ENCODE assay signal across 23 cellular contexts in the genomic region with DNA sequence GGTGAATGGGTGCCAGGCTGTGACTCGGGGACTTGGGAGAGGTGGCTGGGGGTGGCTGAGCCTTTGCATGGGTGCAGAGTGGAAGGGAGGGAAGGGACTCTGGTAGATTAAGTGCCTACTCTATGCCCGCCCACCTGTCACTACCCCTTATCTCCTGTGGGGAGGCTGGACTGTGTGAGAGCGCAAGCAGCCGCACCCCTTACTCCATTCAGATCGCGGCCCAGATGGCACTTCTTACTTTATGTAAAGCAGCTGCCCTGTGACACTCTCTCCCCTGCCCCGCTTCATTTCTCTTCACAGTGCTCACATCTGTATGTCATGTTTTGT. TPM values are rescaled to one million over a fixed set of nuclear protein-coding genes. Genes with fewer than 3 reads are reported as not detected.
DNase-seq lines count a peak whose midpoint lies in the region; ATAC-seq and TF ChIP-seq lines count a peak whose summit lies in the region.
"Had no signal": no experiment of that assay in that cellular context is flagged by ENCODE, and none has a peak within 500 bp of the region (broad histone marks: within the 10 kb centered on the region; RNA-seq: fewer than 3 reads in every experiment).

No MANE protein-coding gene starts in this region.

- no peaks in the 10 kb centered on the region for H3K79me2 ChIP-seq in Karpas-422 (ENCODE audit: low read length)
- no peaks in the 10 kb centered on the region for H3K79me2 ChIP-seq in osteoblast (ENCODE audit: insufficient read depth, low read length)

- peaks cover 63% of the 10 kb centered on the region for H3K4me1 ChIP-seq in Karpas-422 (ENCODE audit: low read length)
- H3K4me1 ChIP-seq in osteoblast (ENCODE audit: insufficient read depth, low read length) = no peaks in the 10 kb centered on the region

- H3K9ac ChIP-seq in Karpas-422 (ENCODE audit: low read length) = peak overlapping the region; percentile 75

- TF ChIP-seq POLR2A in Raji (IDR thresholded peaks at IDR 0.05; ENCODE audit: insufficient read depth, low read depth, low read length) = peak; percentile 34; the same call in 1 of the 2 replicates

- H3K4me2 ChIP-seq in Karpas-422 (ENCODE audit: low read depth, low read length, poor library complexity, severe bottlenecking) (peak overlapping the region; percentile 71), osteoblast (ENCODE audit: insufficient read depth, low read length) (no peak overlapping the region)

- no peak for ATAC-seq in HG02840 (IDR thresholded peaks at IDR 0.05; ENCODE audit: low FRiP score, unreplicated experiment)

- H3K4me3 ChIP-seq in Karpas-422 (ENCODE audit: low read length) (peak overlapping the region; percentile 44), osteoblast (ENCODE audit: insufficient read depth, low read length) (no peak overlapping the region)
- H3K4me3 ChIP-seq: ovary had no signal

- no peaks in the 10 kb centered on the region for H3K9me2 ChIP-seq in Karpas-422 (replicated peaks; ENCODE audit: insufficient read depth, low read length)

- H3K9me3 ChIP-seq in Karpas-422 (ENCODE audit: low read length) (no peaks in the 10 kb centered on the region), osteoblast (ENCODE audit: low read depth, low read length) (no peaks in the 10 kb centered on the region)
- H3K9me3 ChIP-seq: ovary had no signal

- H2AFZ ChIP-seq in Karpas-422 (ENCODE audit: low read length) (no peak overlapping the region), osteoblast (ENCODE audit: low read length) (no peak overlapping the region)

- no peaks in the 10 kb centered on the region for H4K20me1 ChIP-seq in Karpas-422 (ENCODE audit: insufficient read depth, low read depth, low read length)
- H4K20me1 ChIP-seq in osteoblast (ENCODE audit: insufficient read depth, low read length) = no peaks in the 10 kb centered on the region

- no peaks in the 10 kb centered on the region for H3K27me3 ChIP-seq in Karpas-422 (ENCODE audit: low read length)
- no peaks in the 10 kb centered on the region for H3K27me3 ChIP-seq in osteoblast (ENCODE audit: insufficient read depth, low read length)
- H3K27me3 ChIP-seq: ovary had no signal

- no peak for TF ChIP-seq CTCF in osteoblast (IDR thresholded peaks at IDR 0.05; ENCODE audit: extremely low read depth, low read depth, low read length)

- peak; percentile 25 for DNase-seq in DMS79 treated with DMSO at 0.1 percent for 48 hours (lab: John Stamatoyannopoulos, UW)
- no peak for DNase-seq in DMS79 (lab: John Stamatoyannopoulos, UW)
- peak; percentile 99 for DNase-seq in Karpas-422
- DNase-seq in osteoblast (ENCODE audit: insufficient read length, low spot score, missing footprints) = peak; percentile 84
- DNase-seq in stimulated activated CD4-positive, alpha-beta T cell treated with anti-CD3 and anti-CD28 coated beads, Interleukin-4, amount 100 ng/mL, for 4 hours = no peak
- DNase-seq in COR-L47 (lab: John Stamatoyannopoulos, UW) = no peak
- DNase-seq: activated naive CD4-positive, alpha-beta T cell treated with anti-CD3 and anti-CD28 coated beads, Interleukin-2, amount 50 U/mL, for 16 hours; anterior cingulate cortex; head of caudate nucleus; left colon; natural killer cell; NCI-H1092 treated with DMSO at 0.1 percent for 48 hours; NCI-H2081 treated with DMSO at 0.1 percent for 48 hours; ovary; right cardiac atrium; SHP77 had no signal

- H3K27ac ChIP-seq in Karpas-422 (ENCODE audit: low read length) (peak overlapping the region; percentile 96), osteoblast (ENCODE audit: low read depth, low read length) (no peak overlapping the region)
- H3K27ac ChIP-seq: ovary had no signal

- no peaks in the 10 kb centered on the region for H3K36me3 ChIP-seq in Karpas-422 (ENCODE audit: insufficient read depth, low read length)
- H3K36me3 ChIP-seq in osteoblast (ENCODE audit: insufficient read depth, low read length) = no peaks in the 10 kb centered on the region
- H3K36me3 ChIP-seq: ovary had no signal

RNA-seq across cellular contexts. Expression of gene KASH5, which starts 2.9 kb away (rescaled TPM):
- 0.52 and 0.65 TPM in 2 replicates for total RNA-seq in Karpas-422 (2014; rRNA removed; shearing (Covaris generic); ENCODE audit: low replicate concordance)
- not detected in 2 replicates for total RNA-seq in osteoblast
- total RNA-seq: endothelial cell of umbilical vein, HT-29, left colon, right cardiac atrium, ureter had no signal

RNA-seq across cellular contexts. Expression of gene DKKL1, which starts 27.3 kb away (rescaled TPM):
- 1.2 TPM in 1 of 2 replicates, not detected in the other for total RNA-seq in Karpas-422 (2014; rRNA removed; shearing (Covaris generic); ENCODE audit: low replicate concordance)
- 0.36 TPM in 1 of 2 replicates, not detected in the other for total RNA-seq in osteoblast
- total RNA-seq: activated T-cell treated with anti-CD3 and anti-CD28 coated beads, Interleukin-2, amount 50 U/mL, for 72 hours; endothelial cell of umbilical vein; left colon; natural killer cell; T-cell had no signal

RNA-seq across cellular contexts. Expression of gene TEAD2, which starts 28.7 kb away (rescaled TPM):
- total RNA-seq in Karpas-422 (2014; rRNA removed; shearing (Covaris generic); ENCODE audit: low replicate concordance) = 2.9 and 5.5 TPM in 2 replicates
- total RNA-seq in osteoblast = 40.1 and 41.3 TPM in 2 replicates
- total RNA-seq: activated T-cell treated with anti-CD3 and anti-CD28 coated beads, Interleukin-2, amount 50 U/mL, for 72 hours; natural killer cell had no signal

RNA-seq across cellular contexts. Expression of gene PTH2, which starts 32.3 kb away (rescaled TPM):
- not detected in 2 replicates for total RNA-seq in Karpas-422 (2014; rRNA removed; shearing (Covaris generic); ENCODE audit: low replicate concordance)
- total RNA-seq in osteoblast = not detected in 2 replicates
- total RNA-seq: activated T-cell treated with anti-CD3 and anti-CD28 coated beads, Interleukin-2, amount 50 U/mL, for 72 hours; endothelial cell of umbilical vein; HT-29; left colon; natural killer cell; ovary; right cardiac atrium; T-cell; ureter had no signal

RNA-seq across cellular contexts. Expression of gene GFY, which starts 34.2 kb away (rescaled TPM):
- total RNA-seq in Karpas-422 (2014; rRNA removed; shearing (Covaris generic); ENCODE audit: low replicate concordance) = 0.18 and 0.34 TPM in 2 replicates
- not detected in 2 replicates for total RNA-seq in osteoblast
- total RNA-seq: activated T-cell treated with anti-CD3 and anti-CD28 coated beads, Interleukin-2, amount 50 U/mL, for 72 hours; endothelial cell of umbilical vein; HT-29; left colon; natural killer cell; ovary; right cardiac atrium; ureter had no signal

Comparison
In these comparisons a context has a peak if more than half of its experiments do, and no peak if none do; other contexts are left out.
1. DNase-seq: peak in DMS79 treated with DMSO at 0.1 percent for 48 hours (single experiment), Karpas-422 (single experiment) and osteoblast (single experiment); none in DMS79 (single experiment), stimulated activated CD4-positive, alpha-beta T cell treated with anti-CD3 and anti-CD28 coated beads, Interleukin-4, amount 100 ng/mL, for 4 hours (0 of 2) and COR-L47 (single experiment).